Comparison of ENCODE assay signal across 23 cellular contexts in the genomic region with DNA sequence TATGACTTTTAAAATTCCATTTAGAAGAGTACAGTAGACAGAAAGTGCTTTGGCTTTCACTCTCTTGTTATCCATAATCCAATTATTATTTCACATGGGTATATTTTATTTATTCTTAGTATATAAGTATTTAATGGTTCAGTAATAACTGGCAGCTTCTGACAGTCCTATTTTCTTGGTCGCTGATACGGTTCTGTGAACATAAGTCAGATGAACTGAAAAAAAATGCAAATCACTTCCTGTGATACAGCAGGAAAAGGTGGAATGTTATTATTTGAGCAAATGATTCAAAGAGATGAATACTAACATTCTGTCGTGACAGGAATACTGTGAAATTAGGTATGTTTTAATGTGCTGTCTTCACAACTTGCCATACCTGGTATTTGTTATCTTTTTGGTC.
DNase-seq lines count a peak whose midpoint lies in the region; ATAC-seq, FAIRE-seq and TF ChIP-seq lines count a peak whose summit lies in the region.
"Had no signal": no experiment of that assay in that cellular context is flagged by ENCODE, and none has a peak within 500 bp of the region (broad histone marks: within the 10 kb centered on the region; RNA-seq: fewer than 3 reads in every experiment).

No MANE protein-coding gene starts in this region.

- no peaks in the 10 kb centered on the region for H3K9me3 ChIP-seq in BLaER1
- no peaks in the 10 kb centered on the region for H3K9me3 ChIP-seq in left ventricle myocardium inferior (replicated peaks)

- peaks cover 4% of the 10 kb centered on the region for H3K4me1 Mint-ChIP-seq in activated CD8-positive, alpha-beta memory T cell treated with anti-CD3 and anti-CD28 coated beads, Interleukin-2, amount 10 ng/mL, durations not matched to agents 7 days and 5 days
- H3K4me1 Mint-ChIP-seq: GM23338 had no signal

- peak overlapping the region; percentile 31 for H3K4me2 ChIP-seq in BLaER1
- H3K4me2 ChIP-seq: GM23338, PC-9 had no signal

- no peak for ATAC-seq in activated CD8-positive, alpha-beta memory T cell treated with anti-CD3 and anti-CD28 coated beads, Interleukin-2, amount 10 ng/mL, durations not matched to agents 7 days and 5 days
- ATAC-seq: GM23338, HCT116 had no signal

- intact Hi-C loops in left ventricle myocardium inferior (cut with micrococcal nuclease) = no loop called here

- H3K36me3 Mint-ChIP-seq in activated CD8-positive, alpha-beta memory T cell treated with anti-CD3 and anti-CD28 coated beads, Interleukin-2, amount 10 ng/mL, durations not matched to agents 7 days and 5 days = peaks cover 14% of the 10 kb centered on the region

- no peak overlapping the region for H3K4me3 Mint-ChIP-seq in activated CD8-positive, alpha-beta memory T cell treated with anti-CD3 and anti-CD28 coated beads, Interleukin-2, amount 10 ng/mL, durations not matched to agents 7 days and 5 days
- H3K4me3 Mint-ChIP-seq: CD14-positive monocyte, GM23338 had no signal

- H3K4me3 ChIP-seq in BLaER1 (no peak overlapping the region), bronchial epithelial cell (ENCODE audit: low read depth, low read length) (no peak overlapping the region), left ventricle myocardium inferior (no peak overlapping the region)
- H3K4me3 ChIP-seq: GM23338, PC-9 had no signal

- peaks cover 4% of the 10 kb centered on the region for H3K9me3 Mint-ChIP-seq in activated CD8-positive, alpha-beta memory T cell treated with anti-CD3 and anti-CD28 coated beads, Interleukin-2, amount 10 ng/mL, durations not matched to agents 7 days and 5 days (ENCODE audit: low read depth)

- H3K27me3 ChIP-seq in BLaER1 = no peaks in the 10 kb centered on the region
- H3K27me3 ChIP-seq in bronchial epithelial cell (ENCODE audit: control insufficient read depth, insufficient read depth, low read length) = no peaks in the 10 kb centered on the region
- no peaks in the 10 kb centered on the region for H3K27me3 ChIP-seq in left ventricle myocardium inferior (ENCODE audit: low read depth)

- TF ChIP-seq CTCF in bronchial epithelial cell (IDR thresholded peaks at IDR 0.05; ENCODE audit: insufficient read depth, low read length, severe bottlenecking) = no peak
- no peak for TF ChIP-seq CTCF in left ventricle myocardium inferior (IDR thresholded peaks at IDR 0.05; ENCODE audit: borderline replicate concordance)

- H3K27ac ChIP-seq in BLaER1 (no peak overlapping the region), left ventricle myocardium inferior (replicated peaks) (no peak overlapping the region)
- H3K27ac ChIP-seq: PC-9, RWPE1 had no signal

- no peaks in the 10 kb centered on the region for H3K27me3 Mint-ChIP-seq in activated CD8-positive, alpha-beta memory T cell treated with anti-CD3 and anti-CD28 coated beads, Interleukin-2, amount 10 ng/mL, durations not matched to agents 7 days and 5 days

- DNase-seq in HCEC 1CT (peak; percentile 11), bronchial epithelial cell (ENCODE audit: low read depth) (peak; percentile 12), lung microvascular endothelial cell (ENCODE audit: low read depth in 2 of 2) (peak; percentile 57 to 63), left ventricle myocardium inferior (no peak), NCI-H226 (no peak), OCI-M1 (lab: John Stamatoyannopoulos, UW) (no peak)
- DNase-seq in activated CD8-positive, alpha-beta memory T cell treated with anti-CD3 and anti-CD28 coated beads, Interleukin-2, amount 10 ng/mL, durations not matched to agents 7 days and 5 days = no peak
- DNase-seq: DMS 273 treated with DMSO at 0.1 percent for 48 hours, DND-41, GF-D8, KG1, NCI-H1105 treated with DMSO at 0.1 percent for 48 hours, NCI-H1694, NCI-H510A, NCI-H774, PC-9, SIG-M5 had no signal

- H3K4me1 ChIP-seq in BLaER1 = peaks cover 9% of the 10 kb centered on the region
- H3K4me1 ChIP-seq in left ventricle myocardium inferior = peaks cover 3% of the 10 kb centered on the region

- no peak overlapping the region for H3K9ac ChIP-seq in BLaER1

- CTCF ChIA-PET in activated CD8-positive, alpha-beta memory T cell treated with anti-CD3 and anti-CD28 coated beads, Interleukin-2, amount 10 ng/mL, durations not matched to agents 7 days and 5 days (lab: Charles Lee) = no interaction called here

- no peak for FAIRE-seq in bronchial epithelial cell (lab: Jason Lieb, UNC)
- FAIRE-seq: A204.1 had no signal

- no peaks in the 10 kb centered on the region for H4K20me1 ChIP-seq in BLaER1

- H3K27ac Mint-ChIP-seq in activated CD8-positive, alpha-beta memory T cell treated with anti-CD3 and anti-CD28 coated beads, Interleukin-2, amount 10 ng/mL, durations not matched to agents 7 days and 5 days = no peak overlapping the region
- H3K27ac Mint-ChIP-seq: CD14-positive monocyte, GM23338 had no signal

- H3K36me3 ChIP-seq in BLaER1 (no peaks in the 10 kb centered on the region), bronchial epithelial cell (ENCODE audit: control insufficient read depth, insufficient read depth, low read length) (no peaks in the 10 kb centered on the region), left ventricle myocardium inferior (peaks cover 2% of the 10 kb centered on the region)

Comparison
In these comparisons a context has a peak if more than half of its experiments do, and no peak if none do; other contexts are left out.
1. DNase-seq: peak in HCEC 1CT (single experiment), bronchial epithelial cell (single experiment) and lung microvascular endothelial cell (2 of 2); none in activated CD8-positive, alpha-beta memory T cell treated with anti-CD3 and anti-CD28 coated beads, Interleukin-2, amount 10 ng/mL, durations not matched to agents 7 days and 5 days (single experiment), left ventricle myocardium inferior (single experiment), NCI-H226 (single experiment) and OCI-M1 (single experiment).